9 cellular contexts compared by ENCODE assay signal in the genomic region with DNA sequence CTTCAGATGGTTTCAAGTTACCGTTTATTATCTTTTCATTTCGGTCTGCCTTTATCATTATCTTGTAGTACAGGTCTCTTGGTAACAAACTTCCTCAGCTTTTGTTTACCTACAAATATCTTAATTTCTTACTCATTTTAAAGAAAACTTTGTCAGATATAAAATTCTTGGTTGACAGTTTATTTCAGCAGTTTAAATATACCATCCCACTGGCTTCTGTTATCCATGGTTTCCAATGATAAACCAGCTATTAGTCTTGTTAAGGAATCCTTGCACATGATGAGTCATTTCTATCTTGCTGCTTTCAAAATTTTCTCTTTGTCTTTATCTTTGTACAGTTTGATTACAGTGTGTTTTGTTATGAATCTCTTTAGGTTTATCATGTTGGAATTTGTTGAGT.
"Had no signal": no experiment of that assay in that cellular context is flagged by ENCODE, and none has a peak within 500 bp of the region (broad histone marks: within the 10 kb centered on the region; RNA-seq: fewer than 3 reads in every experiment).

No MANE protein-coding gene starts in this region.

- ATAC-seq: HCT116, HepG2 had no signal

- H3K27ac ChIP-seq: GM23248, HL-60 had no signal

- H3K9ac ChIP-seq: GM23248 had no signal

- FAIRE-seq: HepG2 had no signal

- H3K4me1 Mint-ChIP-seq: IgD-negative memory B cell had no signal

- H3K4me3 ChIP-seq: GM23248, HAP-1 had no signal

- DNase-seq: GM23248, GOT3, H7, KG1 had no signal

- H3K4me1 ChIP-seq: HAP-1 had no signal

- H3K36me3 Mint-ChIP-seq: IgD-negative memory B cell had no signal

- H3K9me3 ChIP-seq: HAP-1 had no signal

- H3K4me3 Mint-ChIP-seq: IgD-negative memory B cell had no signal

- H3K36me3 ChIP-seq: HAP-1 had no signal

- H3K27ac Mint-ChIP-seq: IgD-negative memory B cell had no signal

- H2AFZ ChIP-seq: GM23248 had no signal
